ENCODE assay signal across 8 cellular contexts in the genomic region with DNA sequence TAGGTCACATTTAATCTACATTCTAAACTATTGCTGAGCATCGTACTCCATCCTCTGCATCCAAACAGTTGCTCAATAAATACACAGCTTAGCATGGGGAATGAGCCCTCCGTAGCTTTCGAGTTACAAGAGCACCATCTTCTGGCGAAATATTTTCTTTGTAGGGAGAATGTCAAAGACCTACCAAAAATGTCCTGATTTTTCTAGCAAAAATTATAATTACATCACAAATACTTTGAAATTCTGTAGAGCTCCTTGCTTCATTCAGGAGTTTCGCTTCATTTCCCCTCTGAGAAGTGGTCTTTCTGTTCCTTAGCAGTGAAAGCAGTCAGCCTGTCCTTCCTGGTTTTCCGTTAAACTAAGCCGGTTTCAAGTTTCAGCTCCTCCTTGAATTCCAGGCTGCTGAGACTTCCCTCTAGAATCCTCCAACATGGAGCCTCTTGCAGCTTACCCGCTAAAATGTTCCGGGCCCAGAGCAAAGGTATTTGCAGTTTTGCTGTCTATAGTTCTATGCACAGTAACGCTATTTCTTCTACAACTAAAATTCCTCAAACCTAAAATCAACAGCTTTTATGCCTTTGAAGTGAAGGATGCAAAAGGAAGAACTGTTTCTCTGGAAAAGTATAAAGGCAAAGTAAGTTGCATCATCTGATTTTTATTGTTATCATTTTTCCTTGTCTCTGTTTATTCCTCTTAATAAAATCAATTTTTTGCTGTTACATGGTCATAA. TPM values are rescaled to one million over a fixed set of nuclear protein-coding genes. Genes with fewer than 3 reads are reported as not detected.
DNase-seq lines count a peak whose midpoint lies in the region; ATAC-seq, FAIRE-seq and TF ChIP-seq lines count a peak whose summit lies in the region.

TSS of gene GPX8 (plus strand) at position 409 of the 730 bp plus-strand sequence. CDS start at position 431, 22 bp downstream.

- no peaks in the 10 kb centered on the region for H3K9me3 Mint-ChIP-seq in chondrocyte (ENCODE audit: low read depth)
- peaks cover 0 to 7% of the 10 kb centered on the region in 2 donors for H3K9me3 Mint-ChIP-seq in stimulated activated naive CD8-positive, alpha-beta T cell treated with anti-CD3 and anti-CD28 coated beads, Interleukin-15, amount 100 ng/mL, for 72 hours

- H3K36me3 Mint-ChIP-seq in chondrocyte (ENCODE audit: low read depth) = peaks cover 14% of the 10 kb centered on the region

- H3K4me3 ChIP-seq in AG09309 (ENCODE audit: control insufficient read depth, low read depth, low read length) = peak within 1 kb of the TSS; percentile 51

- H3K4me1 Mint-ChIP-seq in chondrocyte (ENCODE audit: low read depth) = peaks cover 34% of the 10 kb centered on the region
- H3K4me1 Mint-ChIP-seq in stimulated activated naive CD8-positive, alpha-beta T cell treated with anti-CD3 and anti-CD28 coated beads, Interleukin-15, amount 100 ng/mL, for 72 hours = no peaks in the 10 kb centered on the region

- ATAC-seq in left colon (peak; percentile 70), HG02759 (IDR thresholded peaks at IDR 0.05; ENCODE audit: unreplicated experiment) (no peak)
- peak; percentile 76 for ATAC-seq in stimulated activated naive CD8-positive, alpha-beta T cell treated with anti-CD3 and anti-CD28 coated beads, Interleukin-15, amount 100 ng/mL, for 72 hours

- peak; percentile 82 for FAIRE-seq in GM19239 (lab: Jason Lieb, UNC)

- no peaks in the 10 kb centered on the region for H3K27me3 Mint-ChIP-seq in chondrocyte (ENCODE audit: low read depth)
- peaks cover 55% of the 10 kb centered on the region for H3K27me3 Mint-ChIP-seq in stimulated activated naive CD8-positive, alpha-beta T cell treated with anti-CD3 and anti-CD28 coated beads, Interleukin-15, amount 100 ng/mL, for 72 hours

- TF ChIP-seq CTCF in AG09309 (IDR thresholded peaks at IDR 0.05; ENCODE audit: control insufficient read depth, insufficient read depth, low read depth, low read length, missing control alignments) (peak; percentile 60), chondrocyte (IDR thresholded peaks at IDR 0.05) (peak; percentile 99)

- intact Hi-C loops in left colon (cut with DNase I, micrococcal nuclease) = loop anchor here in 1 of 2 donors (10.0 kb wide), 1 partner anchor 255 kb away; no protein-coding TSS in a partner anchor

- DNase-seq in AG09309 (ENCODE audit: low read depth) = peak; percentile 63
- DNase-seq in GM19239 (ENCODE audit: insufficient read length, low spot score) = no peak
- peak; percentile 59 for DNase-seq in NOMO-1 treated with DMSO at 0.1 percent for 48 hours (lab: John Stamatoyannopoulos, UW; ENCODE audit: unreplicated experiment)
- DNase-seq in chondrocyte (ENCODE audit: low spot score) = no peak
- DNase-seq in left colon = no peak
- DNase-seq in stimulated activated naive CD8-positive, alpha-beta T cell treated with anti-CD3 and anti-CD28 coated beads, Interleukin-15, amount 100 ng/mL, for 72 hours = peak in 1 of 2 donors; percentile 21
- no peak for DNase-seq in GDM1 (lab: John Stamatoyannopoulos, UW)

- peak within 1 kb of the TSS; percentile 98 for H3K27ac Mint-ChIP-seq in chondrocyte (ENCODE audit: unreplicated experiment)
- no peak within 1 kb of the TSS for H3K27ac Mint-ChIP-seq in stimulated activated naive CD8-positive, alpha-beta T cell treated with anti-CD3 and anti-CD28 coated beads, Interleukin-15, amount 100 ng/mL, for 72 hours

- H3K4me3 Mint-ChIP-seq in chondrocyte (ENCODE audit: unreplicated experiment) = peak within 1 kb of the TSS; percentile 85
- H3K4me3 Mint-ChIP-seq in stimulated activated naive CD8-positive, alpha-beta T cell treated with anti-CD3 and anti-CD28 coated beads, Interleukin-15, amount 100 ng/mL, for 72 hours = no peak within 1 kb of the TSS

RNA-seq across cellular contexts. Expression of gene GPX8, which starts in this region (rescaled TPM):
- total RNA-seq in chondrocyte = 196 to 212 TPM (median 198 TPM) in 3 replicates
- 1 to 10 TPM; 4.0 to 5.2 TPM for total RNA-seq in left colon

Comparison
In these comparisons a context has a peak if more than half of its experiments do, and no peak if none do; other contexts are left out.
1. RNA of gene GPX8 (total RNA-seq): 196 to 212 TPM in chondrocyte; 4.0 to 5.2 TPM in left colon; every median in the first group is over 10 times any median in the second.
2. DNase-seq: peak in AG09309 (single experiment) and NOMO-1 treated with DMSO at 0.1 percent for 48 hours (single experiment); none in GM19239 (single experiment), chondrocyte (single experiment), left colon (0 of 2) and GDM1 (single experiment).